ENCODE assay signal across 24 cellular contexts in the genomic region with DNA sequence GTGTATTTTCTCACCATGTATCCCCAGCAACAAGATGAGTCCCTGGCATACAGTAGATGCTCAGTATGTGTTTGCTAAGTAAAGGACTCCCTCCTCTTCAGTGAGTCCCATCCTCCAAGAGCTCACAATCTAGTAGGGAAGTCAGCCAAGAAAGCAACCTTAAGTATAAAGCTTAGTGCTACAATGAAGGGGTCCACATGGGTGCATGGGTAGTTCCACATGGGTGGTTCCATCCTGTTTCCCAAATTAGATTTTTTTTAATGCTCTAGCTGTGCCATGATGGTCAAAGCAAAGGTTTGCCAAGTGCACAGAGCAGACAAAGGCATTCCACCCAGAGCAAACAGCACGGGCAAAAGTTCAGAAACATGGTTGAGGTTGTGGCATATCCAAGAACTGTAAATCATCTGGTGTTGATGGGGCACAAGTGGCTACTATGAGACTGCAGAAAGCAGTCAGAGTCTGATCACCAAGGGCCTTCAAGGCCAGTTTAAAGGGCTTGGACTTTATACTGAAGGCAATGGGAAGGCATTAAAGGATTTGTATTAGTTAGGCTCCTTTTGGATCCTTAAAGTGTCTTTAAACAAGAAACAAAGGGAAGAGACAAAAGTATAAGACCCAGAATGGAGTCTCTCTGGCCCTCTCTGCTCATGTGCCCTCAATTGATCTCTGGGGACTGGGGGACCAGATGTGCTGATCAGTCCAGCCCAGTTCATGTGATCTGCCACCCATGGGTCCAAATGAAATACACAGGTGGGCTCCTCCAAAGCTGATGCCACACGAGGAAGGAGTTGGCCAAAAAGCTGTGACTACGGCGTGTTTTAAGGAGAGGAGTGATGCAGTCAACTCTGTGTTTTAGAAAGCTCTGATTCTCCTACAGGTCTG. TPM values are rescaled to one million over a fixed set of nuclear protein-coding genes. Genes with fewer than 3 reads are reported as not detected.
"Had no signal": no experiment of that assay in that cellular context is flagged by ENCODE, and none has a peak within 500 bp of the region (broad histone marks: within the 10 kb centered on the region; RNA-seq: fewer than 3 reads in every experiment).

No MANE protein-coding gene starts in this region.

- DNase-seq: activated CD4-positive, alpha-beta T cell treated with anti-CD3 and anti-CD28 coated beads, Interleukin-2, amount 10 ng/mL, durations not matched to agents 7 days and 5 days; activated CD4-positive, CD25-positive, alpha-beta regulatory T cell treated with anti-CD3 and anti-CD28 coated beads, Interleukin-2, amount 50 U/mL, for 72 hours; activated CD8-positive, alpha-beta memory T cell treated with anti-CD3 and anti-CD28 coated beads, Interleukin-2, amount 10 ng/mL, durations not matched to agents 7 days and 5 days; activated CD8-positive, alpha-beta T cell treated with anti-CD3 and anti-CD28 coated beads for 36 hours; activated effector memory CD4-positive, alpha-beta T cell treated with anti-CD3 and anti-CD28 coated beads, Interleukin-2, amount 50 U/mL, for 16 hours; activated naive CD4-positive, alpha-beta T cell treated with anti-CD3 and anti-CD28 coated beads, Interleukin-2, amount 10 ng/mL, durations not matched to agents 7 days and 5 days; activated T-cell treated with anti-CD3 and anti-CD28 coated beads for 4 hours; cortex of kidney; endodermal cell; esophagus squamous epithelium; gastrocnemius medialis; hippocampal formation; kidney glomerular epithelial cell; left lung; naive B cell; stimulated activated CD4-positive, alpha-beta T cell treated with anti-CD3 and anti-CD28 coated beads, Interleukin-2, amount 100 ng/mL, for 48 hours; stimulated activated CD8-positive, alpha-beta memory T cell treated with anti-CD3 and anti-CD28 coated beads, Interleukin-4, amount 100 ng/mL, for 48 hours; stimulated activated naive B cell treated with anti-CD40 and anti-IgM and Interleukin-4, amounts not matched to agents 10 μg/mL and 1 μg/mL and 100 μg/mL, for 72 hours; transverse colon; uterus had no signal

- H3K27ac ChIP-seq: esophagus squamous epithelium, gastrocnemius medialis, left lung, transverse colon, uterus had no signal

- H3K4me1 Mint-ChIP-seq: activated CD4-positive, alpha-beta T cell treated with anti-CD3 and anti-CD28 coated beads, Interleukin-2, amount 10 ng/mL, durations not matched to agents 7 days and 5 days; activated CD8-positive, alpha-beta memory T cell treated with anti-CD3 and anti-CD28 coated beads, Interleukin-2, amount 10 ng/mL, durations not matched to agents 7 days and 5 days; activated naive CD4-positive, alpha-beta T cell treated with anti-CD3 and anti-CD28 coated beads, Interleukin-2, amount 10 ng/mL, durations not matched to agents 7 days and 5 days had no signal

- H3K9me3 Mint-ChIP-seq: activated CD4-positive, alpha-beta T cell treated with anti-CD3 and anti-CD28 coated beads, Interleukin-2, amount 10 ng/mL, durations not matched to agents 7 days and 5 days; activated CD8-positive, alpha-beta T cell treated with anti-CD3 and anti-CD28 coated beads for 36 hours; activated naive CD4-positive, alpha-beta T cell treated with anti-CD3 and anti-CD28 coated beads, Interleukin-2, amount 10 ng/mL, durations not matched to agents 7 days and 5 days; endodermal cell had no signal

- H3K4me1 ChIP-seq: esophagus squamous epithelium, gastrocnemius medialis, left lung, transverse colon, uterus had no signal

- H3K27me3 Mint-ChIP-seq: activated CD8-positive, alpha-beta T cell treated with anti-CD3 and anti-CD28 coated beads for 36 hours had no signal

- ATAC-seq: activated CD8-positive, alpha-beta memory T cell treated with anti-CD3 and anti-CD28 coated beads, Interleukin-2, amount 10 ng/mL, durations not matched to agents 7 days and 5 days; activated CD8-positive, alpha-beta T cell treated with anti-CD3 and anti-CD28 coated beads for 36 hours; gastrocnemius medialis; left lung had no signal

- H3K27me3 ChIP-seq: gastrocnemius medialis, transverse colon, uterus had no signal

- H3K4me3 Mint-ChIP-seq: activated CD4-positive, alpha-beta T cell treated with anti-CD3 and anti-CD28 coated beads, Interleukin-2, amount 10 ng/mL, durations not matched to agents 7 days and 5 days; activated CD8-positive, alpha-beta memory T cell treated with anti-CD3 and anti-CD28 coated beads, Interleukin-2, amount 10 ng/mL, durations not matched to agents 7 days and 5 days; activated CD8-positive, alpha-beta T cell treated with anti-CD3 and anti-CD28 coated beads for 36 hours; activated naive CD4-positive, alpha-beta T cell treated with anti-CD3 and anti-CD28 coated beads, Interleukin-2, amount 10 ng/mL, durations not matched to agents 7 days and 5 days; endodermal cell; naive B cell; stimulated activated naive B cell treated with anti-CD40 and anti-IgM and Interleukin-4, amounts not matched to agents 10 μg/mL and 1 μg/mL and 100 μg/mL, for 72 hours had no signal

- H3K27ac Mint-ChIP-seq: activated CD4-positive, alpha-beta T cell treated with anti-CD3 and anti-CD28 coated beads, Interleukin-2, amount 10 ng/mL, durations not matched to agents 7 days and 5 days; activated CD8-positive, alpha-beta memory T cell treated with anti-CD3 and anti-CD28 coated beads, Interleukin-2, amount 10 ng/mL, durations not matched to agents 7 days and 5 days; activated CD8-positive, alpha-beta T cell treated with anti-CD3 and anti-CD28 coated beads for 36 hours; activated naive CD4-positive, alpha-beta T cell treated with anti-CD3 and anti-CD28 coated beads, Interleukin-2, amount 10 ng/mL, durations not matched to agents 7 days and 5 days; endodermal cell; naive B cell; progenitor cell of endocrine pancreas; stimulated activated naive B cell treated with anti-CD40 and anti-IgM and Interleukin-4, amounts not matched to agents 10 μg/mL and 1 μg/mL and 100 μg/mL, for 72 hours had no signal

- H3K36me3 ChIP-seq: esophagus squamous epithelium, gastrocnemius medialis, left lung, transverse colon, uterus had no signal

- H3K9me3 ChIP-seq: esophagus squamous epithelium, gastrocnemius medialis, left lung, transverse colon, uterus had no signal

- H3K4me3 ChIP-seq: esophagus squamous epithelium, gastrocnemius medialis, left lung, lung, transverse colon, uterus had no signal

- H3K36me3 Mint-ChIP-seq: activated CD8-positive, alpha-beta memory T cell treated with anti-CD3 and anti-CD28 coated beads, Interleukin-2, amount 10 ng/mL, durations not matched to agents 7 days and 5 days; activated naive CD4-positive, alpha-beta T cell treated with anti-CD3 and anti-CD28 coated beads, Interleukin-2, amount 10 ng/mL, durations not matched to agents 7 days and 5 days had no signal

RNA-seq across cellular contexts. Expression of gene CPLX2, which starts 9.0 kb away (rescaled TPM):
- total RNA-seq: activated CD4-positive, alpha-beta T cell treated with anti-CD3 and anti-CD28 coated beads, Interleukin-2, amount 10 ng/mL, durations not matched to agents 7 days and 5 days; activated CD8-positive, alpha-beta memory T cell treated with anti-CD3 and anti-CD28 coated beads, Interleukin-2, amount 10 ng/mL, durations not matched to agents 7 days and 5 days; activated CD8-positive, alpha-beta T cell treated with anti-CD3 and anti-CD28 coated beads for 36 hours; endodermal cell; gastrocnemius medialis; left lung; mesenteric fat pad; omental fat pad had no signal
